ENCODE assay signal across 21 cellular contexts in the genomic region with DNA sequence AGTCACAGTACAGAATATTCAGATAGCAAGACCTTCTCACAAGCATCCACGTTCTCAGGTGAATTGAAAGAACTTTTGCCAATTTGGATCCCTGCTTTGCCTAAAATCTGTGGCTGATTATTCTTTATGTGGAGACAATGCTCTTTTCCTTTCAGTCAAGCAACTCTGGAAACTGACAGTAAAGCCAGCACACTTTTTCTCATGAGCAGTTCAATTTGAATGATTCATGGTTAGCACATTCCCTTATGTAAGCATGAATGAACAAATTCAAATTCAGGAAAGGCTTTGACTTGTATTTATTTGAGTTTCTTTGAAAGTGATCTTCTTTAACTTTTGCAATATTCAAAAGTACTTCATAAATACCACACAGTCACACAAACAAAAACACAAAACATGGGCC. TPM values are rescaled to one million over a fixed set of nuclear protein-coding genes. Genes with fewer than 3 reads are reported as not detected.
DNase-seq lines count a peak whose midpoint lies in the region; ATAC-seq and TF ChIP-seq lines count a peak whose summit lies in the region.
"Had no signal": no experiment of that assay in that cellular context is flagged by ENCODE, and none has a peak within 500 bp of the region (broad histone marks: within the 10 kb centered on the region; RNA-seq: fewer than 3 reads in every experiment).

No MANE protein-coding gene starts in this region.

- peak overlapping the region; percentile 72 for H3K27ac Mint-ChIP-seq in chondrocyte (ENCODE audit: unreplicated experiment)
- H3K27ac Mint-ChIP-seq in stimulated activated effector memory CD8-positive, alpha-beta T cell treated with anti-CD3 and anti-CD28 coated beads, Interleukin-12 subunit alpha, Interleukin-12 subunit beta, amount 100 ng/mL, for 72 hours: no peak overlapping the region

- H3K4me3 Mint-ChIP-seq in chondrocyte (ENCODE audit: unreplicated experiment): no peak overlapping the region
- no peak overlapping the region for H3K4me3 Mint-ChIP-seq in stimulated activated effector memory CD8-positive, alpha-beta T cell treated with anti-CD3 and anti-CD28 coated beads, Interleukin-12 subunit alpha, Interleukin-12 subunit beta, amount 100 ng/mL, for 72 hours

- H3K27me3 Mint-ChIP-seq in chondrocyte (ENCODE audit: low read depth): no peaks in the 10 kb centered on the region

- peak; percentile 14 for DNase-seq in HCEC 1CT
- DNase-seq in chondrocyte (ENCODE audit: low spot score): no peak
- DNase-seq in kidney epithelial cell (ENCODE audit: low read depth): peak; percentile 14
- DNase-seq in skeletal muscle cell (ENCODE audit: low read depth): peak; percentile 15
- DNase-seq in activated naive CD4-positive, alpha-beta T cell treated with Interleukin-2 at 50 U/mL for 16 hours: no peak
- DNase-seq in stimulated activated effector memory CD8-positive, alpha-beta T cell treated with anti-CD3 and anti-CD28 coated beads, Interleukin-12 subunit alpha, Interleukin-12 subunit beta, amount 100 ng/mL, for 72 hours (ENCODE audit: low spot score in 2 of 2): no peak
- DNase-seq in NCI-H128 (lab: John Stamatoyannopoulos, UW; ENCODE audit: unreplicated experiment): no peak
- DNase-seq: activated CD4-positive, alpha-beta T cell treated with anti-CD3 and anti-CD28 coated beads, Interleukin-2, amount 50 U/mL, for 4 hours; activated gamma-delta T cell treated with Interleukin-2 at 50 U/mL for 16 hours; DMS79 treated with DMSO at 0.1 percent for 48 hours; effector memory CD4-positive, alpha-beta T cell; esophagus squamous epithelium; H7; KG1; MV-4-11; NCI-H187 treated with DMSO at 0.1 percent for 48 hours; ovary; right lobe of liver; SJCRH30 had no signal

- ATAC-seq in stimulated activated effector memory CD8-positive, alpha-beta T cell treated with anti-CD3 and anti-CD28 coated beads, Interleukin-12 subunit alpha, Interleukin-12 subunit beta, amount 100 ng/mL, for 72 hours: no peak
- no peak for ATAC-seq in GM19455 (IDR thresholded peaks at IDR 0.05; ENCODE audit: unreplicated experiment)

- H3K4me3 ChIP-seq in kidney epithelial cell (ENCODE audit: low read depth, low read length) (no peak overlapping the region), skeletal muscle cell (ENCODE audit: low read depth, low read length) (no peak overlapping the region)
- H3K4me3 ChIP-seq: esophagus squamous epithelium, ovary, right lobe of liver, SJCRH30 had no signal

- no peaks in the 10 kb centered on the region for H3K36me3 ChIP-seq in kidney epithelial cell (ENCODE audit: control insufficient read depth, insufficient read depth, low read length)
- H3K36me3 ChIP-seq: esophagus squamous epithelium, ovary, right lobe of liver, SJCRH30 had no signal

- H3K27me3 ChIP-seq in kidney epithelial cell (ENCODE audit: control insufficient read depth, insufficient read depth, low read length): no peaks in the 10 kb centered on the region
- H3K27me3 ChIP-seq: esophagus squamous epithelium, ovary, right lobe of liver, SJCRH30 had no signal

- H3K9me3 Mint-ChIP-seq in chondrocyte (ENCODE audit: low read depth): peaks cover 4% of the 10 kb centered on the region
- H3K9me3 Mint-ChIP-seq in stimulated activated effector memory CD8-positive, alpha-beta T cell treated with anti-CD3 and anti-CD28 coated beads, Interleukin-12 subunit alpha, Interleukin-12 subunit beta, amount 100 ng/mL, for 72 hours: peaks cover 5% of the 10 kb centered on the region

- peaks cover 60% of the 10 kb centered on the region for H3K4me1 Mint-ChIP-seq in chondrocyte (ENCODE audit: low read depth)
- no peaks in the 10 kb centered on the region for H3K4me1 Mint-ChIP-seq in stimulated activated effector memory CD8-positive, alpha-beta T cell treated with anti-CD3 and anti-CD28 coated beads, Interleukin-12 subunit alpha, Interleukin-12 subunit beta, amount 100 ng/mL, for 72 hours

- no peak for TF ChIP-seq CTCF in chondrocyte (IDR thresholded peaks at IDR 0.05)
- no peak for TF ChIP-seq CTCF in kidney epithelial cell (IDR thresholded peaks at IDR 0.05; ENCODE audit: insufficient read depth, low read length, poor library complexity, severe bottlenecking)

- H3K36me3 Mint-ChIP-seq in chondrocyte (ENCODE audit: low read depth): peaks cover 3% of the 10 kb centered on the region
- no peaks in the 10 kb centered on the region for H3K36me3 Mint-ChIP-seq in stimulated activated effector memory CD8-positive, alpha-beta T cell treated with anti-CD3 and anti-CD28 coated beads, Interleukin-12 subunit alpha, Interleukin-12 subunit beta, amount 100 ng/mL, for 72 hours

RNA-seq across cellular contexts. Expression of a gene that starts 57.6 kb away (rescaled TPM):
- total RNA-seq in chondrocyte: 8.4 to 20.0 TPM (median 8.9 TPM) in 3 replicates
- total RNA-seq in kidney epithelial cell: not detected in 2 replicates
- total RNA-seq: H7; SJCRH30; T-helper 1 cell treated with Interleukin-12 subunit alpha and Interleukin-12 subunit beta and Interleukin-4 antibody, amounts not matched to agents 30 ng/mL and 1 ng/mL, for 36 hours had no signal

Comparison
In these comparisons a context has a peak if more than half of its experiments do, and no peak if none do; other contexts are left out.
1. DNase-seq: peak in HCEC 1CT (single experiment), kidney epithelial cell (single experiment) and skeletal muscle cell (single experiment); none in chondrocyte (single experiment), activated naive CD4-positive, alpha-beta T cell treated with Interleukin-2 at 50 U/mL for 16 hours (single experiment), stimulated activated effector memory CD8-positive, alpha-beta T cell treated with anti-CD3 and anti-CD28 coated beads, Interleukin-12 subunit alpha, Interleukin-12 subunit beta, amount 100 ng/mL, for 72 hours (0 of 2) and NCI-H128 (single experiment).